ENCODE assay signal across 24 cellular contexts in genomic region chr6:5442946-5443345, GRCh38.
"Had no signal": no experiment of that assay in that cellular context is flagged by ENCODE, and none has a peak within 500 bp of the region (broad histone marks: within the 10 kb centered on the region; RNA-seq: fewer than 3 reads in every experiment).

No MANE protein-coding gene starts in this region.

- H3K4me3 Mint-ChIP-seq: naive thymus-derived CD8-positive, alpha-beta T cell; nephron; neural crest cell; stimulated activated effector memory CD8-positive, alpha-beta T cell treated with anti-CD3 and anti-CD28 coated beads, Interleukin-12 subunit alpha, Interleukin-12 subunit beta, amount 100 ng/mL, for 72 hours; stimulated activated naive CD8-positive, alpha-beta T cell treated with anti-CD3 and anti-CD28 coated beads, Interleukin-15, Interleukin-2, amounts not matched to agents 100 ng/mL and 50 ng/mL, for 24 hours; type B pancreatic cell had no signal

- H3K36me3 Mint-ChIP-seq: type B pancreatic cell had no signal

- DNase-seq: islet precursor cell; left ventricle myocardium inferior; midbrain; mucosa of descending colon; naive thymus-derived CD8-positive, alpha-beta T cell; nucleus accumbens; pancreas; posterior cingulate gyrus; retina; right cardiac atrium; stimulated activated CD4-positive, alpha-beta T cell treated with anti-CD3 and anti-CD28 coated beads, Interleukin-12 subunit alpha, Interleukin-12 subunit beta, amount 100 ng/mL, for 4 hours; stimulated activated CD4-positive, alpha-beta T cell treated with anti-CD3 and anti-CD28 coated beads, Interleukin-4, amount 100 ng/mL, for 24 hours; stimulated activated naive CD4-positive, alpha-beta T cell; uterus had no signal

- H3K36me3 ChIP-seq: left ventricle myocardium inferior, pancreas, prostate gland, tibial nerve, uterus had no signal

- H3K9me3 ChIP-seq: left ventricle myocardium inferior, mucosa of descending colon, pancreas, prostate gland, tibial nerve, uterus had no signal

- H3K9me3 Mint-ChIP-seq: nephron; neural crest cell; stimulated activated effector memory CD8-positive, alpha-beta T cell treated with anti-CD3 and anti-CD28 coated beads, Interleukin-12 subunit alpha, Interleukin-12 subunit beta, amount 100 ng/mL, for 72 hours; stimulated activated naive CD8-positive, alpha-beta T cell treated with anti-CD3 and anti-CD28 coated beads, Interleukin-15, Interleukin-2, amounts not matched to agents 100 ng/mL and 50 ng/mL, for 24 hours; type B pancreatic cell had no signal

- H3K27ac Mint-ChIP-seq: naive thymus-derived CD8-positive, alpha-beta T cell; stimulated activated effector memory CD8-positive, alpha-beta T cell treated with anti-CD3 and anti-CD28 coated beads, Interleukin-12 subunit alpha, Interleukin-12 subunit beta, amount 100 ng/mL, for 72 hours; stimulated activated naive CD8-positive, alpha-beta T cell treated with anti-CD3 and anti-CD28 coated beads, Interleukin-15, Interleukin-2, amounts not matched to agents 100 ng/mL and 50 ng/mL, for 24 hours; type B pancreatic cell had no signal

- H3K4me1 ChIP-seq: prostate gland, uterus had no signal

- ATAC-seq: mucosa of descending colon; naive thymus-derived CD8-positive, alpha-beta T cell; sciatic nerve; stimulated activated effector memory CD8-positive, alpha-beta T cell treated with anti-CD3 and anti-CD28 coated beads, Interleukin-12 subunit alpha, Interleukin-12 subunit beta, amount 100 ng/mL, for 72 hours had no signal

- H3K27me3 ChIP-seq: pancreas, tibial nerve, uterus had no signal

- H3K4me3 ChIP-seq: left ventricle myocardium inferior, lung, mucosa of descending colon, pancreas, prostate gland, skin epidermis, tibial nerve, uterus had no signal

- H3K27me3 Mint-ChIP-seq: naive thymus-derived CD8-positive, alpha-beta T cell; stimulated activated naive CD8-positive, alpha-beta T cell treated with anti-CD3 and anti-CD28 coated beads, Interleukin-15, Interleukin-2, amounts not matched to agents 100 ng/mL and 50 ng/mL, for 24 hours; type B pancreatic cell had no signal

- H3K27ac ChIP-seq: left ventricle myocardium inferior, pancreas, prostate gland, skin epidermis, tibial nerve, uterus had no signal

- H3K4me1 Mint-ChIP-seq: neural crest cell had no signal

- FAIRE-seq: pancreas had no signal
